Comparison of ENCODE assay signal across 3 cellular contexts in genomic region chr6:8789878-8790277, GRCh38.
A peak's percentile ranks its signal among the peaks of the same experiment; 100 is the strongest.
TF ChIP-seq lines count a peak whose summit lies in the region.

No MANE protein-coding gene starts in this region.

TF ChIP-seq in GM23338, 12 proteins besides CTCF, POLR2A, EP300 and RAD21 (continued from another document and continues in another):
- no peak for TF ChIP-seq POLR2AphosphoS5 (IDR thresholded peaks at IDR 0.05; ENCODE audit: low read depth)
- TF ChIP-seq REST (IDR thresholded peaks at IDR 0.05; ENCODE audit: unreplicated experiment), result no peak
- no peak for TF ChIP-seq ZNF114 (CRISPR knock-in tag; IDR thresholded peaks at IDR 0.05)
- no peak for TF ChIP-seq CREB1 (CRISPR knock-in tag; IDR thresholded peaks at IDR 0.05; ENCODE audit: low read depth)
- no peak for TF ChIP-seq ETS1 (IDR thresholded peaks at IDR 0.05)
- no peak for TF ChIP-seq ZNF331 (CRISPR knock-in tag; IDR thresholded peaks at IDR 0.05; ENCODE audit: low read depth)
- TF ChIP-seq EZH2 (IDR thresholded peaks at IDR 0.05; ENCODE audit: low read depth, unreplicated experiment), result no peak
- no peak for TF ChIP-seq JUNB (IDR thresholded peaks at IDR 0.05; ENCODE audit: unreplicated experiment)

TF ChIP-seq in WTC11, 78 proteins besides CTCF, POLR2A, EP300 and RAD21:
- TF ChIP-seq, protein P1, sequence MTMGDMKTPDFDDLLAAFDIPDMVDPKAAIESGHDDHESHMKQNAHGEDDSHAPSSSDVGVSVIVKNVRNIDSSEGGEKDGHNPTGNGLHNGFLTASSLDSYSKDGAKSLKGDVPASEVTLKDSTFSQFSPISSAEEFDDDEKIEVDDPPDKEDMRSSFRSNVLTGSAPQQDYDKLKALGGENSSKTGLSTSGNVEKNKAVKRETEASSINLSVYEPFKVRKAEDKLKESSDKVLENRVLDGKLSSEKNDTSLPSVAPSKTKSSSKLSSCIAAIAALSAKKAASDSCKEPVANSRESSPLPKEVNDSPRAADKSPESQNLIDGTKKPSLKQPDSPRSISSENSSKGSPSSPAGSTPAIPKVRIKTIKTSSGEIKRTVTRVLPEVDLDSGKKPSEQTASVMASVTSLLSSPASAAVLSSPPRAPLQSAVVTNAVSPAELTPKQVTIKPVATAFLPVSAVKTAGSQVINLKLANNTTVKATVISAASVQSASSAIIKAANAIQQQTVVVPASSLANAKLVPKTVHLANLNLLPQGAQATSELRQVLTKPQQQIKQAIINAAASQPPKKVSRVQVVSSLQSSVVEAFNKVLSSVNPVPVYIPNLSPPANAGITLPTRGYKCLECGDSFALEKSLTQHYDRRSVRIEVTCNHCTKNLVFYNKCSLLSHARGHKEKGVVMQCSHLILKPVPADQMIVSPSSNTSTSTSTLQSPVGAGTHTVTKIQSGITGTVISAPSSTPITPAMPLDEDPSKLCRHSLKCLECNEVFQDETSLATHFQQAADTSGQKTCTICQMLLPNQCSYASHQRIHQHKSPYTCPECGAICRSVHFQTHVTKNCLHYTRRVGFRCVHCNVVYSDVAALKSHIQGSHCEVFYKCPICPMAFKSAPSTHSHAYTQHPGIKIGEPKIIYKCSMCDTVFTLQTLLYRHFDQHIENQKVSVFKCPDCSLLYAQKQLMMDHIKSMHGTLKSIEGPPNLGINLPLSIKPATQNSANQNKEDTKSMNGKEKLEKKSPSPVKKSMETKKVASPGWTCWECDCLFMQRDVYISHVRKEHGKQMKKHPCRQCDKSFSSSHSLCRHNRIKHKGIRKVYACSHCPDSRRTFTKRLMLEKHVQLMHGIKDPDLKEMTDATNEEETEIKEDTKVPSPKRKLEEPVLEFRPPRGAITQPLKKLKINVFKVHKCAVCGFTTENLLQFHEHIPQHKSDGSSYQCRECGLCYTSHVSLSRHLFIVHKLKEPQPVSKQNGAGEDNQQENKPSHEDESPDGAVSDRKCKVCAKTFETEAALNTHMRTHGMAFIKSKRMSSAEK (CRISPR knock-in tag; IDR thresholded peaks at IDR 0.05; ENCODE audit: borderline replicate concordance), result no peak
- TF ChIP-seq SOX15 (CRISPR knock-in tag; IDR thresholded peaks at IDR 0.05) (no peak), GTF2I (CRISPR knock-in tag; conservative IDR thresholded peaks at IDR 0.05) (0 out of 2 replicates have a peak, but pooled peaks have one; percentile 46), KAT7 (CRISPR knock-in tag; IDR thresholded peaks at IDR 0.05; ENCODE audit: borderline replicate concordance) (no peak)
- TF ChIP-seq, protein P2, sequence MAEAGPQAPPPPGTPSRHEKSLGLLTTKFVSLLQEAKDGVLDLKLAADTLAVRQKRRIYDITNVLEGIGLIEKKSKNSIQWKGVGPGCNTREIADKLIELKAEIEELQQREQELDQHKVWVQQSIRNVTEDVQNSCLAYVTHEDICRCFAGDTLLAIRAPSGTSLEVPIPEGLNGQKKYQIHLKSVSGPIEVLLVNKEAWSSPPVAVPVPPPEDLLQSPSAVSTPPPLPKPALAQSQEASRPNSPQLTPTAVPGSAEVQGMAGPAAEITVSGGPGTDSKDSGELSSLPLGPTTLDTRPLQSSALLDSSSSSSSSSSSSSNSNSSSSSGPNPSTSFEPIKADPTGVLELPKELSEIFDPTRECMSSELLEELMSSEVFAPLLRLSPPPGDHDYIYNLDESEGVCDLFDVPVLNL (CRISPR knock-in tag; IDR thresholded peaks at IDR 0.05; ENCODE audit: borderline replicate concordance, low read depth), result no peak

TF ChIP-seq in H1, 55 proteins besides CTCF, POLR2A, EP300 and RAD21 (continued from another document):
- no peak for TF ChIP-seq GTF2F1 (IDR thresholded peaks at IDR 0.05; ENCODE audit: borderline replicate concordance, low read depth, low read length)
- TF ChIP-seq KDM1A (IDR thresholded peaks at IDR 0.05; ENCODE audit: borderline replicate concordance, low read length), result peak; percentile 81
